ENCODE assay signal across 15 cellular contexts in genomic region chr14:102749833-102750775, GRCh38. TPM values are rescaled to one million over a fixed set of nuclear protein-coding genes. Genes with fewer than 3 reads are reported as not detected.
DNase-seq lines count a peak whose midpoint lies in the region; ATAC-seq and TF ChIP-seq lines count a peak whose summit lies in the region.
"Had no signal": no experiment of that assay in that cellular context is flagged by ENCODE, and none has a peak within 500 bp of the region (broad histone marks: within the 10 kb centered on the region; RNA-seq: fewer than 3 reads in every experiment).

No MANE protein-coding gene starts in this region.

- ATAC-seq in WTC11 = peak; percentile 13
- ATAC-seq: A549 had no signal

- H3K4me1 Mint-ChIP-seq in WTC11 (peaks cover 12% of the 10 kb centered on the region), type B pancreatic cell (ENCODE audit: unreplicated experiment) (peaks cover 7% of the 10 kb centered on the region)
- H3K4me1 Mint-ChIP-seq: activated naive CD8-positive, alpha-beta T cell treated with anti-CD3 and anti-CD28 coated beads for 36 hours had no signal

- H3K4me3 Mint-ChIP-seq in WTC11 (no peak overlapping the region), type B pancreatic cell (no peak overlapping the region)
- H3K4me3 Mint-ChIP-seq: activated naive CD8-positive, alpha-beta T cell treated with anti-CD3 and anti-CD28 coated beads for 36 hours; CD4-positive, CD25-positive, alpha-beta regulatory T cell had no signal

- H3K9me3 ChIP-seq in MG63 = no peaks in the 10 kb centered on the region
- H3K9me3 ChIP-seq: A549 had no signal

- H3K27ac Mint-ChIP-seq in WTC11 (peak overlapping the region; percentile 89), type B pancreatic cell (peak overlapping the region; percentile 66)
- H3K27ac Mint-ChIP-seq: activated naive CD8-positive, alpha-beta T cell treated with anti-CD3 and anti-CD28 coated beads for 36 hours had no signal

- no peaks in the 10 kb centered on the region for H3K27me3 ChIP-seq in MG63

- TF ChIP-seq CTCF in WTC11 (IDR thresholded peaks at IDR 0.05) = no peak
- no peak for TF ChIP-seq CTCF in type B pancreatic cell (conservative IDR thresholded peaks at IDR 0.05)

- H3K36me3 Mint-ChIP-seq in WTC11 = peaks cover 2% of the 10 kb centered on the region; the same call in 1 of the 2 replicates
- H3K36me3 Mint-ChIP-seq in type B pancreatic cell = no peaks in the 10 kb centered on the region
- H3K36me3 Mint-ChIP-seq: activated naive CD8-positive, alpha-beta T cell treated with anti-CD3 and anti-CD28 coated beads for 36 hours; CD4-positive, CD25-positive, alpha-beta regulatory T cell had no signal

- DNase-seq in NCI-H2107 treated with DMSO at 0.1 percent for 48 hours (lab: John Stamatoyannopoulos, UW; ENCODE audit: unreplicated experiment) (peak; percentile 16), NCI-H2107 (lab: John Stamatoyannopoulos, UW) (no peak), NCI-H2227 treated with DMSO at 0.1 percent for 48 hours (lab: John Stamatoyannopoulos, UW) (peak; percentile 36), WTC11 (ENCODE audit: low spot score) (no peak), type B pancreatic cell (ENCODE audit: extremely low spot score, unreplicated experiment) (no peak), HuH-7 (ENCODE audit: low spot score) (no peak), MG63 (no peak), activated gamma-delta T cell treated with Interleukin-2 at 50 U/mL for 16 hours (no peak)
- DNase-seq: activated CD4-positive, alpha-beta T cell treated with anti-CD3 and anti-CD28 coated beads for 48 hours; activated naive CD8-positive, alpha-beta T cell treated with anti-CD3 and anti-CD28 coated beads for 36 hours; CD4-positive, CD25-positive, alpha-beta regulatory T cell; effector memory CD4-positive, alpha-beta T cell; SIG-M5; T-helper 9 cell had no signal

- H3K4me3 ChIP-seq in MG63 = no peak overlapping the region
- H3K4me3 ChIP-seq: A549 had no signal

- CTCF ChIA-PET in WTC11 (lab: Charles Lee) = interaction anchor here (0.6 to 2.0 kb wide), 9 partner anchors 10 to 839 kb away, joined by 3 to 12 read pairs (median 4); no protein-coding TSS in a partner anchor

- no peaks in the 10 kb centered on the region for H3K27me3 Mint-ChIP-seq in WTC11 (ENCODE audit: low read depth)
- H3K27me3 Mint-ChIP-seq in type B pancreatic cell = no peaks in the 10 kb centered on the region
- H3K27me3 Mint-ChIP-seq: activated naive CD8-positive, alpha-beta T cell treated with anti-CD3 and anti-CD28 coated beads for 36 hours; CD4-positive, CD25-positive, alpha-beta regulatory T cell had no signal

- no peaks in the 10 kb centered on the region for H3K36me3 ChIP-seq in MG63

- H3K9me3 Mint-ChIP-seq in WTC11 (no peaks in the 10 kb centered on the region), type B pancreatic cell (no peaks in the 10 kb centered on the region)
- H3K9me3 Mint-ChIP-seq: activated naive CD8-positive, alpha-beta T cell treated with anti-CD3 and anti-CD28 coated beads for 36 hours; CD4-positive, CD25-positive, alpha-beta regulatory T cell had no signal

- POLR2A ChIA-PET in WTC11 (lab: Charles Lee) = no interaction called here

TF ChIP-seq in WTC11, 78 proteins besides CTCF, POLR2A, EP300 and RAD21:
- TF ChIP-seq TCF7 (CRISPR knock-in tag; IDR thresholded peaks at IDR 0.05; ENCODE audit: low read depth) (no peak), ESRRA (CRISPR knock-in tag; IDR thresholded peaks at IDR 0.05; ENCODE audit: borderline replicate concordance) (no peak), IRF2 (CRISPR knock-in tag; IDR thresholded peaks at IDR 0.05; ENCODE audit: borderline replicate concordance, low read depth) (no peak), FOXP4 (CRISPR knock-in tag; IDR thresholded peaks at IDR 0.05) (0 out of 2 replicates have a peak, but pooled peaks have one; percentile 27), RORB (CRISPR knock-in tag; IDR thresholded peaks at IDR 0.05) (no peak)

RNA-seq across cellular contexts. Expression of gene TRAF3, which starts 27.1 kb away (rescaled TPM):
- total RNA-seq in WTC11 (2021) (8.2 to 11.2 TPM (median 9.6 TPM) in 3 replicates), type B pancreatic cell (ENCODE audit: low replicate concordance) (19.2 and 24.0 TPM in 2 replicates)
- 10.8 and 12.0 TPM in 2 replicates for total RNA-seq in MG63 (2014; rRNA removed; shearing (Covaris generic); ENCODE audit: low replicate concordance)

Comparison
In these comparisons a context has a peak if more than half of its experiments do, and no peak if none do; other contexts are left out.
1. DNase-seq: peak in NCI-H2107 treated with DMSO at 0.1 percent for 48 hours (single experiment) and NCI-H2227 treated with DMSO at 0.1 percent for 48 hours (single experiment); none in NCI-H2107 (single experiment), WTC11 (single experiment), type B pancreatic cell (single experiment), HuH-7 (single experiment), MG63 (single experiment) and activated gamma-delta T cell treated with Interleukin-2 at 50 U/mL for 16 hours (single experiment).